ENCODE assay signal across 3 cellular contexts in the genomic region with DNA sequence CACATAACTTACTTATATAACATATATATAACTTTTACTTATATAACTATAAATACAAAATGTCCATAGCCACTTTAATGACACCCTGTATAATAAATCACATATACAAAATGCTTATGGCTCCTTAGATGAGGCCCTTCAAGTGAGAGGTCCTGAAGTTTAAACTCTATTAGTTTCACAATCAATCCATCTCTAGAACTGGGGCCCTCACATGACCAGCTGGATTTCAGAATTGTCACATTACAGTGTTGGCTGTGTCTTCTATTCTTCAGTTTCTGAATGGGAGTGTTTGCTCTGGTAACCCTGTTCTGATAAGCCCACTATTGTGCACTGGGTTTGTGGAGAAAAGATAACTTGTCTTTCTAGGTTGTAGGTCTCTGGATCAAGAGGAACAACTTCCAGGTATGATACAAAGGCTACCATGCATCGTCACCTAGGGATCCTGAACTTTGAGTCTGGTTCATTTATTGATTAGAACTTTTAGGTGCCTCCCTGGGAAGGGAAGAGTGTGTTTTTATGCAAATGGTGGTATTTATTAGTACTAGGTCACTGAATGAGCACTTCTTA.
TF ChIP-seq lines count a peak whose summit lies in the region.

No MANE protein-coding gene starts in this region.

TF ChIP-seq in HCT116, 20 proteins besides CTCF, POLR2A, EP300 and RAD21:
- TF ChIP-seq FOSL1 (IDR thresholded peaks at IDR 0.05; ENCODE audit: low read depth): no peak
- no peak for TF ChIP-seq EZH2phosphoT487 (IDR thresholded peaks at IDR 0.05; ENCODE audit: borderline replicate concordance)
- no peak for TF ChIP-seq SP1 (IDR thresholded peaks at IDR 0.05; ENCODE audit: low read depth)
- TF ChIP-seq, protein P1, sequence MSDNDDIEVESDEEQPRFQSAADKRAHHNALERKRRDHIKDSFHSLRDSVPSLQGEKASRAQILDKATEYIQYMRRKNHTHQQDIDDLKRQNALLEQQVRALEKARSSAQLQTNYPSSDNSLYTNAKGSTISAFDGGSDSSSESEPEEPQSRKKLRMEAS (IDR thresholded peaks at IDR 0.05): no peak
- no peak for TF ChIP-seq EGR1 (IDR thresholded peaks at IDR 0.05; ENCODE audit: low read depth)
- no peak for TF ChIP-seq ELF1 (IDR thresholded peaks at IDR 0.05; ENCODE audit: borderline replicate concordance, low read depth)
- no peak for TF ChIP-seq TCF7L2 (IDR thresholded peaks at IDR 0.05; ENCODE audit: borderline replicate concordance, extremely low read depth, insufficient read depth, insufficient read length)
- TF ChIP-seq ZFX (IDR thresholded peaks at IDR 0.05): no peak
- no peak for TF ChIP-seq CBX3 (IDR thresholded peaks at IDR 0.05; ENCODE audit: low read depth)
- TF ChIP-seq EZH2 (IDR thresholded peaks at IDR 0.05): no peak
- TF ChIP-seq ZNF274 (IDR thresholded peaks at IDR 0.05; ENCODE audit: low read depth, low read length): no peak

TF ChIP-seq in H1, 55 proteins besides CTCF, POLR2A, EP300 and RAD21:
- TF ChIP-seq TAF7 (optimal IDR thresholded peaks at IDR 0.05; ENCODE audit: borderline replicate concordance, low read depth, low read length) (no peak), YY1 (IDR thresholded peaks at IDR 0.05; ENCODE audit: low read depth, low read length) (no peak), BACH1 (IDR thresholded peaks at IDR 0.05; ENCODE audit: low read length) (no peak)

TF ChIP-seq in liver, 16 proteins besides CTCF, POLR2A, EP300 and RAD21:
- TF ChIP-seq, protein P2, sequence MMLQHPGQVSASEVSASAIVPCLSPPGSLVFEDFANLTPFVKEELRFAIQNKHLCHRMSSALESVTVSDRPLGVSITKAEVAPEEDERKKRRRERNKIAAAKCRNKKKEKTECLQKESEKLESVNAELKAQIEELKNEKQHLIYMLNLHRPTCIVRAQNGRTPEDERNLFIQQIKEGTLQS (IDR thresholded peaks at IDR 0.05): no peak
- peak; percentile 4 to 34 for TF ChIP-seq HNF4A (conservative IDR thresholded peaks at IDR 0.05)
- no peak for TF ChIP-seq FOXA1 (IDR thresholded peaks at IDR 0.05)
- TF ChIP-seq, protein P3, sequence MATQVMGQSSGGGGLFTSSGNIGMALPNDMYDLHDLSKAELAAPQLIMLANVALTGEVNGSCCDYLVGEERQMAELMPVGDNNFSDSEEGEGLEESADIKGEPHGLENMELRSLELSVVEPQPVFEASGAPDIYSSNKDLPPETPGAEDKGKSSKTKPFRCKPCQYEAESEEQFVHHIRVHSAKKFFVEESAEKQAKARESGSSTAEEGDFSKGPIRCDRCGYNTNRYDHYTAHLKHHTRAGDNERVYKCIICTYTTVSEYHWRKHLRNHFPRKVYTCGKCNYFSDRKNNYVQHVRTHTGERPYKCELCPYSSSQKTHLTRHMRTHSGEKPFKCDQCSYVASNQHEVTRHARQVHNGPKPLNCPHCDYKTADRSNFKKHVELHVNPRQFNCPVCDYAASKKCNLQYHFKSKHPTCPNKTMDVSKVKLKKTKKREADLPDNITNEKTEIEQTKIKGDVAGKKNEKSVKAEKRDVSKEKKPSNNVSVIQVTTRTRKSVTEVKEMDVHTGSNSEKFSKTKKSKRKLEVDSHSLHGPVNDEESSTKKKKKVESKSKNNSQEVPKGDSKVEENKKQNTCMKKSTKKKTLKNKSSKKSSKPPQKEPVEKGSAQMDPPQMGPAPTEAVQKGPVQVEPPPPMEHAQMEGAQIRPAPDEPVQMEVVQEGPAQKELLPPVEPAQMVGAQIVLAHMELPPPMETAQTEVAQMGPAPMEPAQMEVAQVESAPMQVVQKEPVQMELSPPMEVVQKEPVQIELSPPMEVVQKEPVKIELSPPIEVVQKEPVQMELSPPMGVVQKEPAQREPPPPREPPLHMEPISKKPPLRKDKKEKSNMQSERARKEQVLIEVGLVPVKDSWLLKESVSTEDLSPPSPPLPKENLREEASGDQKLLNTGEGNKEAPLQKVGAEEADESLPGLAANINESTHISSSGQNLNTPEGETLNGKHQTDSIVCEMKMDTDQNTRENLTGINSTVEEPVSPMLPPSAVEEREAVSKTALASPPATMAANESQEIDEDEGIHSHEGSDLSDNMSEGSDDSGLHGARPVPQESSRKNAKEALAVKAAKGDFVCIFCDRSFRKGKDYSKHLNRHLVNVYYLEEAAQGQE (IDR thresholded peaks at IDR 0.05): no peak
